Comparison of ENCODE assay signal across 1 cellular context in the genomic region with DNA sequence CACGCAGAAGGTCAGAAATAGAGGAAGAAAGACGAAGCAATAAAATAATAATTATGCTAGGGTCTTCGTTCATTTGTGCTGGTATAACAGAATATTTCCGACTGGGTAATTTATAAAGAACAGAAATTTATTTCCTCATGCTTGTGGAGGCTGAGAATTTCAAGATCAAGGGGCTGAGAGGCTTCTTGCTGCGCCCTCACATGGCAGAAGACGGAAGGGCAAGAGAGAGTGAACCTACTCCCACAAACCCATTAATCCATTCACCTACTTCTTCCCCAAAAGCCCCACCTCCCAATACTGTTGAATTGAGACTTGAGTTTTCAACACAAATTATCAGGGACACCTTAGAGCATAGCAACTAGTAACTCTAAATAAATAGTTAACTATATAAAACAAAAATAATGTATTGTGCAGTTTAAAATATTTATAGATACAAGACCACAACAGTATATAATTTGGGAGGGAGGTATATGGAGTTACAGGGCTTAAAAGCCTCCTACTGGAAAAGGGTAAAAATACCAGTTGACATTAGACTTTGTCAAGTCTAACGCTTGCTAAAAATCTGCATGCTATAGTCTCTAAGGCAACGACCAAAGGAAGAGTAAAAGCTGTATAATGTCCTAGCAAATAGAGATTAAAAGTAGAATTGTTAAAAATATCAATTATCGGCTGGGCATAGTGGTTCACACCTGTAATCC.
TF ChIP-seq lines count a peak whose summit lies in the region.

No MANE protein-coding gene starts in this region.

TF ChIP-seq in HCT116, 20 proteins besides CTCF, POLR2A, EP300 and RAD21 (continued from another document):
- TF ChIP-seq ZBTB33 (IDR thresholded peaks at IDR 0.05; ENCODE audit: extremely low read depth, insufficient replicate concordance, low read length) (no peak), ZNF274 (IDR thresholded peaks at IDR 0.05; ENCODE audit: low read depth, low read length) (no peak), ELF1 (IDR thresholded peaks at IDR 0.05; ENCODE audit: borderline replicate concordance, low read depth) (no peak), SP1 (IDR thresholded peaks at IDR 0.05; ENCODE audit: low read depth) (no peak), TCF7L2 (IDR thresholded peaks at IDR 0.05; ENCODE audit: borderline replicate concordance, extremely low read depth, insufficient read depth, insufficient read length) (no peak), CEBPB (IDR thresholded peaks at IDR 0.05; ENCODE audit: low read depth) (no peak), EZH2 (IDR thresholded peaks at IDR 0.05) (no peak), MAX (IDR thresholded peaks at IDR 0.05) (no peak), SRF (IDR thresholded peaks at IDR 0.05; ENCODE audit: low read depth) (no peak), CBX3 (IDR thresholded peaks at IDR 0.05; ENCODE audit: low read depth) (no peak), EZH2phosphoT487 (IDR thresholded peaks at IDR 0.05; ENCODE audit: borderline replicate concordance) (no peak), ATF3 (IDR thresholded peaks at IDR 0.05) (no peak), POLR2AphosphoS5 (IDR thresholded peaks at IDR 0.05; ENCODE audit: low read depth, low read length) (no peak), FOSL1 (IDR thresholded peaks at IDR 0.05; ENCODE audit: low read depth) (no peak), SIN3A (IDR thresholded peaks at IDR 0.05; ENCODE audit: low read depth) (no peak), ZFX (IDR thresholded peaks at IDR 0.05) (no peak), YY1 (IDR thresholded peaks at IDR 0.05; ENCODE audit: extremely low read depth, insufficient replicate concordance, low read depth, low read length) (no peak)
